36 cellular contexts compared by ENCODE assay signal in the genomic region with DNA sequence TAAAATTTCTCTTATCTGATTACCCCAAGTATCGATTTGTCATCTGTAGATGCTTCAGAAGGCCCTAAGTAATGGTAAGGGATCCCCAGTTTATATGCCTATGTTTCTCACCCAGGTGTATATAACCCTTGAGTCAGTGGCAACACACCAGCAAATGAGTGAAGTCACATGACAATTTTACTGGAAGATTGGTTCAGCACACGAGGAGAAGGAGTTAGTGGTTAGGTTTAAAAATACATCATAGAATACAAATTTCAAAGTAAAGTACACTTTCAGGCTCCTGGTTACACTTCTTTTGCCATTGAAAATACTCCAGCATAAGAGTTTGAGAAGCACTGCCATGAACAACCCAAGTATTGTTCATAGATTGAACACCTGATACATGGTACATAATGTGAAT.
"Had no signal": no experiment of that assay in that cellular context is flagged by ENCODE, and none has a peak within 500 bp of the region (broad histone marks: within the 10 kb centered on the region; RNA-seq: fewer than 3 reads in every experiment).

No MANE protein-coding gene starts in this region.

- DNase-seq: Karpas-422, Kasumi-1, MG63, MV-4-11, NCI-H1048, NCI-H1092, NCI-H1092 treated with DMSO at 0.1 percent for 48 hours, NCI-H1105, NCI-H1105 treated with DMSO at 0.1 percent for 48 hours, NCI-H1417, NCI-H1417 treated with DMSO at 0.1 percent for 48 hours, NCI-H1436, NCI-H1436 treated with DMSO at 0.1 percent for 48 hours, NCI-H146, NCI-H1694, NCI-H1694 treated with DMSO at 0.1 percent for 48 hours, NCI-H187, NCI-H187 treated with DMSO at 0.1 percent for 48 hours, NCI-H1930, NCI-H2029, NCI-H2029 treated with DMSO at 0.1 percent for 48 hours, NCI-H2081, NCI-H2081 treated with DMSO at 0.1 percent for 48 hours, NCI-H2107, NCI-H2171, NCI-H2171 treated with DMSO at 0.1 percent for 48 hours, NCI-H2227 treated with DMSO at 0.1 percent for 48 hours, NCI-H226, NCI-H345, NCI-H446, NCI-H446 treated with DMSO at 0.1 percent for 48 hours, NCI-H510A, NCI-H510A treated with DMSO at 0.1 percent for 48 hours, NCI-H524, NCI-H524 treated with DMSO at 0.1 percent for 48 hours, NCI-H526 had no signal

- H3K9me3 ChIP-seq: MG63 had no signal

- H3K4me3 ChIP-seq: MG63 had no signal

- H3K27me3 ChIP-seq: MG63 had no signal

- H3K36me3 ChIP-seq: MG63 had no signal
